ENCODE assay signal across 9 cellular contexts in the genomic region with DNA sequence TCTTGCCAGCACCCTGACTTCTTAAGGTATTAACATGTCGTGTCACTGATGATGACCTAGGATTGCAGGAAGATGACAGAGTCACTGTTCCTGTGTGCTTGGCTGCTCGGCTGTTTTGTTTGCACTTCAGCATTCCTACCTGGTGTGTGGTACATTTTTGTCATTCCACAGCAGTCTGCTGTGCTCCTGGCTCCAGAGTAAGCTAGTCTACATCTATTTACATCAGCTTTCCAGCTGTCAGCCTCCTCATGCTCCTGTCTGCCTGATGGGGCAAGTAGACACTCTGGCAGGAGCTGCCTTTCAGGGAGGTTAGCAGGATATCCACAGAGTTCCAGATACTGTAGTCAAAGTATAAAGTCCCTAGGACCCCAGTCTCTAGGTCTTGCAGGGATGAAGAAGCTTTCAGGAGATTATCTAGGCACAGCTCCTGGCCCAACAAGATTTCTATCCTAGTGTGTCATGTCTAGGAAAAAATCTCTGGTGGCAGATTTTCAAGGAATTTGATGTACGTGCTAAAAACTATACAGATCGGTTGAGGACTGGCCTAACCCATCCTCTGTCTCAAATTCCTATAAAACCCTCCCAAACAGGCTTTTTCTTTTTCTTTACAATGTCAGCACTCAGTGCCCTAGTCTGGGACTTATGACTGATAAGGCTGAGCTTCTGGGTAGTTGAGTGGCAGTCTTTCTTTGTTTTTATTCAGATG. TPM values are rescaled to one million over a fixed set of nuclear protein-coding genes. Genes with fewer than 3 reads are reported as not detected.
DNase-seq lines count a peak whose midpoint lies in the region; ATAC-seq and TF ChIP-seq lines count a peak whose summit lies in the region.
"Had no signal": no experiment of that assay in that cellular context is flagged by ENCODE, and none has a peak within 500 bp of the region (broad histone marks: within the 10 kb centered on the region; RNA-seq: fewer than 3 reads in every experiment).

No MANE protein-coding gene starts in this region.

- intact Hi-C loops in CD4-positive, alpha-beta T cell (cut with DNase I, micrococcal nuclease): no loop called here

- H3K27ac Mint-ChIP-seq in CD4-positive, alpha-beta T cell: no peak overlapping the region

- peaks cover 10% of the 10 kb centered on the region for H3K79me2 ChIP-seq in parathyroid adenoma

- no peaks in the 10 kb centered on the region for H3K9me3 Mint-ChIP-seq in CD4-positive, alpha-beta T cell
- H3K9me3 Mint-ChIP-seq: naive B cell had no signal

- H3K9ac ChIP-seq in parathyroid adenoma: no peak overlapping the region

- POLR2A ChIA-PET in CD4-positive, alpha-beta T cell (lab: Charles Lee): no interaction called here

- no peaks in the 10 kb centered on the region for H3K27me3 ChIP-seq in foreskin keratinocyte
- no peaks in the 10 kb centered on the region for H3K27me3 ChIP-seq in parathyroid adenoma (ENCODE audit: control insufficient read depth, insufficient read depth, low read length)
- no peaks in the 10 kb centered on the region for H3K27me3 ChIP-seq in CD4-positive, alpha-beta T cell (ENCODE audit: control insufficient read depth, insufficient read depth, low read length)

- no peak overlapping the region for H3K4me3 Mint-ChIP-seq in CD4-positive, alpha-beta T cell
- H3K4me3 Mint-ChIP-seq: naive B cell had no signal

- H3K4me2 ChIP-seq in parathyroid adenoma (ENCODE audit: low read length): peak overlapping the region; percentile 7

- CTCF ChIA-PET in CD4-positive, alpha-beta T cell (lab: Charles Lee): no interaction called here

- no peaks in the 10 kb centered on the region for H3K4me1 Mint-ChIP-seq in CD4-positive, alpha-beta T cell (ENCODE audit: low read depth)
- H3K4me1 Mint-ChIP-seq: naive B cell had no signal

- H3K9me3 ChIP-seq in parathyroid adenoma (ENCODE audit: control insufficient read depth, low read length): no peaks in the 10 kb centered on the region
- no peaks in the 10 kb centered on the region for H3K9me3 ChIP-seq in CD4-positive, alpha-beta T cell (ENCODE audit: control insufficient read depth, low read length)

- no peaks in the 10 kb centered on the region for H3K27me3 Mint-ChIP-seq in CD4-positive, alpha-beta T cell
- H3K27me3 Mint-ChIP-seq: naive B cell had no signal

- no peak overlapping the region for H3K4me3 ChIP-seq in parathyroid adenoma (ENCODE audit: low read depth, low read length)

- H3K36me3 ChIP-seq in parathyroid adenoma (ENCODE audit: control insufficient read depth, insufficient read depth, low read length): no peaks in the 10 kb centered on the region

- H2AFZ ChIP-seq in parathyroid adenoma: no peak overlapping the region

- ATAC-seq in SK-N-SH treated with all-trans-retinoic acid at 6 μM for 48 hours (peak; percentile 83), foreskin keratinocyte (peak; percentile 94)
- ATAC-seq in CD4-positive, alpha-beta T cell (ENCODE audit: poor library complexity): no peak

- no peaks in the 10 kb centered on the region for H3K36me3 Mint-ChIP-seq in CD4-positive, alpha-beta T cell (ENCODE audit: low read depth)
- H3K36me3 Mint-ChIP-seq: naive B cell had no signal

- H3K4me1 ChIP-seq in foreskin keratinocyte (peaks cover 45% of the 10 kb centered on the region), parathyroid adenoma (peaks cover 20% of the 10 kb centered on the region)

- TF ChIP-seq CTCF in foreskin keratinocyte (conservative IDR thresholded peaks at IDR 0.05) (no peak), parathyroid adenoma (IDR thresholded peaks at IDR 0.05) (no peak)
- no peak for TF ChIP-seq CTCF in CD4-positive, alpha-beta T cell (IDR thresholded peaks at IDR 0.05)

- H3K27ac ChIP-seq in foreskin keratinocyte: no peak overlapping the region
- peak overlapping the region; percentile 78 for H3K27ac ChIP-seq in parathyroid adenoma
- no peak overlapping the region for H3K27ac ChIP-seq in CD4-positive, alpha-beta T cell (ENCODE audit: low read depth, low read length)

- peak; percentile 97 for DNase-seq in EH (ENCODE audit: low read depth)
- peak; percentile 97 to 98 for DNase-seq in foreskin keratinocyte
- no peak for DNase-seq in stimulated activated CD4-positive, alpha-beta T cell treated with anti-CD3 and anti-CD28 coated beads, Interleukin-4, amount 100 ng/mL, for 4 hours
- no peak for DNase-seq in stimulated activated CD4-positive, alpha-beta T cell treated with anti-CD3 and anti-CD28 coated beads, Interleukin-2, amount 100 ng/mL, for 24 hours
- DNase-seq in CD4-positive, alpha-beta T cell: no peak
- DNase-seq in NCI-H526 treated with DMSO at 0.1 percent for 48 hours (lab: John Stamatoyannopoulos, UW): no peak
- DNase-seq: naive B cell had no signal

TF ChIP-seq in SK-N-SH treated with all-trans-retinoic acid at 6 μM for 48 hours, 23 proteins besides CTCF, POLR2A, EP300 and RAD21:
- TF ChIP-seq ISL1 (CRISPR knock-in tag; IDR thresholded peaks at IDR 0.05) (peak; percentile 38), OSR1 (CRISPR knock-in tag; IDR thresholded peaks at IDR 0.05) (no peak), ZNF70 (CRISPR knock-in tag; IDR thresholded peaks at IDR 0.05) (no peak), ZNF565 (CRISPR knock-in tag; conservative IDR thresholded peaks at IDR 0.05; ENCODE audit: low read depth) (no peak), ZFP3 (CRISPR knock-in tag; IDR thresholded peaks at IDR 0.05) (no peak), RARB (CRISPR knock-in tag; IDR thresholded peaks at IDR 0.05) (no peak)
- TF ChIP-seq, protein P1, sequence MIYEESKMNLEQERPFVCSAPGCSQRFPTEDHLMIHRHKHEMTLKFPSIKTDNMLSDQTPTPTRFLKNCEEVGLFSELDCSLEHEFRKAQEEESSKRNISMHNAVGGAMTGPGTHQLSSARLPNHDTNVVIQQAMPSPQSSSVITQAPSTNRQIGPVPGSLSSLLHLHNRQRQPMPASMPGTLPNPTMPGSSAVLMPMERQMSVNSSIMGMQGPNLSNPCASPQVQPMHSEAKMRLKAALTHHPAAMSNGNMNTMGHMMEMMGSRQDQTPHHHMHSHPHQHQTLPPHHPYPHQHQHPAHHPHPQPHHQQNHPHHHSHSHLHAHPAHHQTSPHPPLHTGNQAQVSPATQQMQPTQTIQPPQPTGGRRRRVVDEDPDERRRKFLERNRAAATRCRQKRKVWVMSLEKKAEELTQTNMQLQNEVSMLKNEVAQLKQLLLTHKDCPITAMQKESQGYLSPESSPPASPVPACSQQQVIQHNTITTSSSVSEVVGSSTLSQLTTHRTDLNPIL (CRISPR knock-in tag; IDR thresholded peaks at IDR 0.05; ENCODE audit: low read depth): no peak
- TF ChIP-seq, protein P2, sequence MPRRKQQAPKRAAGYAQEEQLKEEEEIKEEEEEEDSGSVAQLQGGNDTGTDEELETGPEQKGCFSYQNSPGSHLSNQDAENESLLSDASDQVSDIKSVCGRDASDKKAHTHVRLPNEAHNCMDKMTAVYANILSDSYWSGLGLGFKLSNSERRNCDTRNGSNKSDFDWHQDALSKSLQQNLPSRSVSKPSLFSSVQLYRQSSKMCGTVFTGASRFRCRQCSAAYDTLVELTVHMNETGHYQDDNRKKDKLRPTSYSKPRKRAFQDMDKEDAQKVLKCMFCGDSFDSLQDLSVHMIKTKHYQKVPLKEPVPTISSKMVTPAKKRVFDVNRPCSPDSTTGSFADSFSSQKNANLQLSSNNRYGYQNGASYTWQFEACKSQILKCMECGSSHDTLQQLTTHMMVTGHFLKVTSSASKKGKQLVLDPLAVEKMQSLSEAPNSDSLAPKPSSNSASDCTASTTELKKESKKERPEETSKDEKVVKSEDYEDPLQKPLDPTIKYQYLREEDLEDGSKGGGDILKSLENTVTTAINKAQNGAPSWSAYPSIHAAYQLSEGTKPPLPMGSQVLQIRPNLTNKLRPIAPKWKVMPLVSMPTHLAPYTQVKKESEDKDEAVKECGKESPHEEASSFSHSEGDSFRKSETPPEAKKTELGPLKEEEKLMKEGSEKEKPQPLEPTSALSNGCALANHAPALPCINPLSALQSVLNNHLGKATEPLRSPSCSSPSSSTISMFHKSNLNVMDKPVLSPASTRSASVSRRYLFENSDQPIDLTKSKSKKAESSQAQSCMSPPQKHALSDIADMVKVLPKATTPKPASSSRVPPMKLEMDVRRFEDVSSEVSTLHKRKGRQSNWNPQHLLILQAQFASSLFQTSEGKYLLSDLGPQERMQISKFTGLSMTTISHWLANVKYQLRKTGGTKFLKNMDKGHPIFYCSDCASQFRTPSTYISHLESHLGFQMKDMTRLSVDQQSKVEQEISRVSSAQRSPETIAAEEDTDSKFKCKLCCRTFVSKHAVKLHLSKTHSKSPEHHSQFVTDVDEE (CRISPR knock-in tag; IDR thresholded peaks at IDR 0.05): no peak
TF ChIP-seq in SK-N-SH treated with all-trans-retinoic acid at 6 μM for 48 hours: peak in this region for 1.

RNA-seq across cellular contexts. Expression of a gene that starts 28.5 kb away (rescaled TPM):
- total RNA-seq in foreskin keratinocyte: 15.5 and 16.2 TPM in 2 replicates
- polyA plus RNA-seq in foreskin keratinocyte: 8.4 and 9.0 TPM in 2 replicates
- total RNA-seq in CD4-positive, alpha-beta T cell: 1 to 10 TPM; 1.6 to 1.8 TPM

Comparison
In these comparisons a context has a peak if more than half of its experiments do, and no peak if none do; other contexts are left out.
1. DNase-seq: peak in EH (single experiment) and foreskin keratinocyte (2 of 2); none in stimulated activated CD4-positive, alpha-beta T cell treated with anti-CD3 and anti-CD28 coated beads, Interleukin-4, amount 100 ng/mL, for 4 hours (0 of 2), stimulated activated CD4-positive, alpha-beta T cell treated with anti-CD3 and anti-CD28 coated beads, Interleukin-2, amount 100 ng/mL, for 24 hours (0 of 2), CD4-positive, alpha-beta T cell (0 of 10) and NCI-H526 treated with DMSO at 0.1 percent for 48 hours (single experiment).